Comparison of ENCODE assay signal across 35 cellular contexts in the genomic region with DNA sequence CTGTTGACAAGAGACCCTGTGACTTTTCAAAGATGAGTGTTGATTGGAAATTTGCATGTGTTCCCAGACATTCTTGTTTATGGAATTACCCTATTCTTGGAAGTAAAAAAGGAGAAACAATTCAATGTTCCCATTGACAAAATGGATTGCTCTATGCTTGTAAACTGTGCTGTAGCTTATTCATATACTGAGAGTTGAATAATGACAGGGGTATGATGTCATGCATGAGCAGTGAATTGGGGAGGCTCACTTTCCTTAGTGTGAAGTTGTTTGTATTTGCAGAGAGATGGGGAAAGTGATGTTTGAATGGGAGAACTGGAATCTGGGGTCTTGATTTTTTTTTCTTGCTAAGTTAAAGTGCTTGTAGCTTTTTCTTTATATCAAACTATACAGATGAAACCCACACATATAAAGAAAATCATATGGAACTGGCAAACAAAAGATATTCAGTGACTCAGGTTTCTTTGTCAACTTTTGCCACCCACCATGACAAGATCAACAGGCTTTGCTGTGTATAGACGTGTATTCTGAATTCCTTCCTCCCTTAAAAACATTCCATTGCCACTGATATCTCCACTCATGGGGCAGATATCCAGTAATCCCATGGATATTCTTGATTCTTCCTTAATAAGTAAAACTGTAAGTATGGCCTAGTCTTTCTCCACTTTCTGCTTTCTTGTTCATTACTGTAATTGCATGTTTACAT.
DNase-seq lines count a peak whose midpoint lies in the region; ATAC-seq, FAIRE-seq and TF ChIP-seq lines count a peak whose summit lies in the region.
"Had no signal": no experiment of that assay in that cellular context is flagged by ENCODE, and none has a peak within 500 bp of the region (broad histone marks: within the 10 kb centered on the region; RNA-seq: fewer than 3 reads in every experiment).

No MANE protein-coding gene starts in this region.

- CTCF ChIA-PET in HepG2 (lab: Yijun Ruan, JAX; ENCODE audit: low intra/inter-chr PET ratio, low total read pairs): no interaction called here

- POLR2A ChIA-PET in HepG2 (lab: Yijun Ruan, JAX): no interaction called here

- H3K4me2 ChIP-seq in HepG2 (ENCODE audit: low read depth, low read length) (no peak overlapping the region), fibroblast of lung (ENCODE audit: extremely low read depth, insufficient read depth, low read length) (no peak overlapping the region), Karpas-422 (ENCODE audit: low read depth, low read length, poor library complexity, severe bottlenecking) (no peak overlapping the region)

- no TSS peak for BruUV-seq in HepG2 (replicated peaks; lab: Mats Ljungman, UMichigan)

- DNase-seq in HepG2 (ENCODE audit: low spot score) (no peak), right lobe of liver (no peak), astrocyte of the spinal cord (ENCODE audit: low read depth, low spot score) (peak; percentile 10), fibroblast of lung (ENCODE audit: low read depth in 2 of 2) (peak; percentile 13 to 56), Karpas-422 (no peak), left ventricle myocardium superior (no peak), tibial artery (no peak), upper lobe of left lung (no peak)
- DNase-seq: activated CD4-positive, alpha-beta T cell treated with anti-CD3 and anti-CD28 coated beads, Interleukin-2, amount 50 U/mL, for 4 hours; activated CD4-positive, CD25-positive, alpha-beta regulatory T cell; activated CD8-positive, alpha-beta memory T cell treated with anti-CD3 and anti-CD28 coated beads, Interleukin-2, amount 10 ng/mL, durations not matched to agents 7 days and 5 days; activated gamma-delta T cell treated with Interleukin-2 at 50 U/mL for 16 hours; activated naive CD8-positive, alpha-beta T cell treated with anti-CD3 and anti-CD28 coated beads, Interleukin-2, amount 10 ng/mL, durations not matched to agents 7 days and 5 days; activated T-cell treated with anti-CD3 and anti-CD28 coated beads, Interleukin-2, amount 50 U/mL, for 4 hours; CD4-positive, alpha-beta memory T cell; H9; left ventricle myocardium inferior; MV-4-11; NCI-H1436 treated with DMSO at 0.1 percent for 48 hours; NCI-H2171 treated with DMSO at 0.1 percent for 48 hours; NCI-H524; OCI-M1; right cardiac atrium; stimulated activated CD4-positive, alpha-beta T cell treated with anti-CD3 and anti-CD28 coated beads, Interleukin-12 subunit alpha, Interleukin-12 subunit beta, amount 100 ng/mL, for 4 hours; stimulated activated CD4-positive, alpha-beta T cell treated with anti-CD3 and anti-CD28 coated beads, Interleukin-2, amount 100 ng/mL, for 48 hours; stomach; T-helper 17 cell; thyroid gland had no signal

- 0% methylated on average over 1 of the region's 1 CpG for WGBS in HepG2 (ENCODE audit: low lambda C conversion rate)
- 56% methylated on average over 1 of the region's 1 CpG for WGBS in right lobe of liver (ENCODE audit: insufficient coverage, low coverage, low lambda C conversion rate, missing lambda C conversion rate)
- WGBS in upper lobe of left lung, 2 donors: 79 to 88% methylated on average over 1 of the region's 1 CpG

- no peaks in the 10 kb centered on the region for H3K9me3 ChIP-seq in HepG2 (ENCODE audit: low read length)
- no peaks in the 10 kb centered on the region for H3K9me3 ChIP-seq in right lobe of liver
- no peaks in the 10 kb centered on the region for H3K9me3 ChIP-seq in fibroblast of lung (ENCODE audit: control insufficient read depth, insufficient read depth, low read depth, low read length)
- H3K9me3 ChIP-seq in Karpas-422 (ENCODE audit: low read length): no peaks in the 10 kb centered on the region
- no peaks in the 10 kb centered on the region for H3K9me3 ChIP-seq in tibial artery
- H3K9me3 ChIP-seq in upper lobe of left lung: no peaks in the 10 kb centered on the region
- H3K9me3 ChIP-seq: left ventricle myocardium inferior, stomach, thyroid gland had no signal

- TF ChIP-seq EP300 in HepG2 (IDR thresholded peaks at IDR 0.05; ENCODE audit: low read depth in 2 of 2, low read length in 2 of 2): no peak
- TF ChIP-seq EP300 in HepG2 (CRISPR knock-in tag; IDR thresholded peaks at IDR 0.05; ENCODE audit: borderline replicate concordance): no peak
- TF ChIP-seq EP300 in upper lobe of left lung (IDR thresholded peaks at IDR 0.05): no peak

- H2AFZ ChIP-seq in HepG2 (ENCODE audit: low read length) (no peak overlapping the region), fibroblast of lung (ENCODE audit: low read length) (no peak overlapping the region), Karpas-422 (ENCODE audit: low read length) (no peak overlapping the region)
- H2AFZ ChIP-seq: parathyroid adenoma had no signal

- FAIRE-seq in HepG2 (lab: Jason Lieb, UNC): no peak
- FAIRE-seq: D721Med, endothelial cell of umbilical vein, GM18507, islet of Langerhans, TTC549 had no signal

- TF ChIP-seq CTCF in HepG2 (CRISPR knock-in tag; IDR thresholded peaks at IDR 0.05) (no peak), right lobe of liver (IDR thresholded peaks at IDR 0.05) (no peak), astrocyte of the spinal cord (IDR thresholded peaks at IDR 0.05; ENCODE audit: low read depth, low read length) (no peak), fibroblast of lung (conservative IDR thresholded peaks at IDR 0.05 in 1 of 2, IDR thresholded peaks at IDR 0.05 in 1 of 2; ENCODE audit: low read depth in 1 of 2, low read length in 2 of 2) (no peak), tibial artery (IDR thresholded peaks at IDR 0.05) (no peak), upper lobe of left lung (IDR thresholded peaks at IDR 0.05) (no peak)

- H3K79me2 ChIP-seq in HepG2 (ENCODE audit: insufficient read depth, low read length): no peaks in the 10 kb centered on the region
- H3K79me2 ChIP-seq in fibroblast of lung (ENCODE audit: control insufficient read depth, insufficient read depth, low read length): no peaks in the 10 kb centered on the region
- no peaks in the 10 kb centered on the region for H3K79me2 ChIP-seq in Karpas-422 (ENCODE audit: low read length)
- H3K79me2 ChIP-seq: parathyroid adenoma had no signal

- in situ Hi-C loops in HepG2 (cut with HindIII; ENCODE audit: extremely low pct_ligation_motif_present, low pct_unique_long_range_greater_than_20kb): no loop called here
- in situ Hi-C loops in astrocyte of the spinal cord (cut with HindIII; ENCODE audit: low sequenced_read_pairs): no loop called here

- H3K27me3 ChIP-seq in HepG2 (ENCODE audit: control insufficient read depth in 1 of 2, insufficient read depth in 2 of 2, low read length in 2 of 2): no peaks in the 10 kb centered on the region; a peak in 1 of 5 replicates
- no peaks in the 10 kb centered on the region for H3K27me3 ChIP-seq in right lobe of liver
- peaks cover 3% of the 10 kb centered on the region for H3K27me3 ChIP-seq in fibroblast of lung (ENCODE audit: control insufficient read depth, insufficient read depth, low read length)
- H3K27me3 ChIP-seq in Karpas-422 (ENCODE audit: low read length): no peaks in the 10 kb centered on the region
- no peaks in the 10 kb centered on the region for H3K27me3 ChIP-seq in tibial artery
- H3K27me3 ChIP-seq in upper lobe of left lung: no peaks in the 10 kb centered on the region
- H3K27me3 ChIP-seq: stomach, thyroid gland had no signal

- H3K27ac ChIP-seq in HepG2 (ENCODE audit: extremely low read length, insufficient read depth, low read length) (no peak overlapping the region), right lobe of liver (no peak overlapping the region), fibroblast of lung (ENCODE audit: insufficient read depth, low read length) (no peak overlapping the region), Karpas-422 (ENCODE audit: low read length) (no peak overlapping the region), tibial artery (no peak overlapping the region), upper lobe of left lung (no peak overlapping the region)
- H3K27ac ChIP-seq: left ventricle myocardium inferior, parathyroid adenoma, stomach, thyroid gland had no signal

- H3K9ac ChIP-seq in HepG2 (ENCODE audit: insufficient read depth, low read depth, low read length) (no peak overlapping the region), fibroblast of lung (ENCODE audit: insufficient read depth, low read length) (no peak overlapping the region), Karpas-422 (ENCODE audit: low read length) (no peak overlapping the region)
- H3K9ac ChIP-seq: parathyroid adenoma had no signal

- H3K36me3 ChIP-seq in HepG2 (replicated peaks in 1 of 2; ENCODE audit: control insufficient read depth in 1 of 2, insufficient read depth in 2 of 2, low read length in 2 of 2) (no peaks in the 10 kb centered on the region), right lobe of liver (no peaks in the 10 kb centered on the region), fibroblast of lung (ENCODE audit: control insufficient read depth, insufficient read depth, low read length) (no peaks in the 10 kb centered on the region), Karpas-422 (ENCODE audit: insufficient read depth, low read length) (no peaks in the 10 kb centered on the region), tibial artery (no peaks in the 10 kb centered on the region), upper lobe of left lung (no peaks in the 10 kb centered on the region)
- H3K36me3 ChIP-seq: left ventricle myocardium inferior, stomach, thyroid gland had no signal

- H3K9me2 ChIP-seq in Karpas-422 (replicated peaks; ENCODE audit: insufficient read depth, low read length): no peaks in the 10 kb centered on the region

- no peak for TF ChIP-seq RAD21 in HepG2 (CRISPR knock-in tag; IDR thresholded peaks at IDR 0.05)

- no peaks in the 10 kb centered on the region for H4K20me1 ChIP-seq in HepG2 (ENCODE audit: insufficient read depth, low read length)
- H4K20me1 ChIP-seq in fibroblast of lung (ENCODE audit: control insufficient read depth, extremely low read depth, insufficient read depth, low read length): no peaks in the 10 kb centered on the region
- H4K20me1 ChIP-seq in Karpas-422 (ENCODE audit: insufficient read depth, low read depth, low read length): no peaks in the 10 kb centered on the region

- H3K4me1 ChIP-seq in HepG2 (ENCODE audit: insufficient read depth, low read length) (no peaks in the 10 kb centered on the region), right lobe of liver (no peaks in the 10 kb centered on the region), fibroblast of lung (ENCODE audit: control insufficient read depth, extremely low read depth, insufficient read depth, low read length) (no peaks in the 10 kb centered on the region), Karpas-422 (ENCODE audit: low read length) (no peaks in the 10 kb centered on the region), tibial artery (no peaks in the 10 kb centered on the region), upper lobe of left lung (no peaks in the 10 kb centered on the region)
- H3K4me1 ChIP-seq: left ventricle myocardium inferior, parathyroid adenoma, stomach, thyroid gland had no signal

- TF ChIP-seq POLR2A in HepG2 (IDR thresholded peaks at IDR 0.05; ENCODE audit: insufficient read depth in 1 of 2, low read depth in 2 of 2, low read length in 2 of 2) (no peak), right lobe of liver (IDR thresholded peaks at IDR 0.05) (no peak), upper lobe of left lung (IDR thresholded peaks at IDR 0.05) (no peak)

- H3K4me3 ChIP-seq in HepG2 (replicated peaks in 1 of 3; ENCODE audit: insufficient read depth in 1 of 3, low read depth in 2 of 3, low read length in 3 of 3): no peak overlapping the region
- no peak overlapping the region for H3K4me3 ChIP-seq in right lobe of liver
- no peak overlapping the region for H3K4me3 ChIP-seq in astrocyte of the spinal cord (ENCODE audit: low read depth, low read length)
- H3K4me3 ChIP-seq in fibroblast of lung (replicated peaks in 1 of 4; ENCODE audit: control extremely low read depth in 1 of 4, insufficient read depth in 1 of 4, low read depth in 3 of 4, low read length in 4 of 4): no peak overlapping the region
- no peak overlapping the region for H3K4me3 ChIP-seq in Karpas-422 (ENCODE audit: low read length)
- H3K4me3 ChIP-seq in tibial artery: no peak overlapping the region
- H3K4me3 ChIP-seq in upper lobe of left lung: no peak overlapping the region
- H3K4me3 ChIP-seq: left ventricle myocardium inferior, stomach, thyroid gland had no signal

- intact Hi-C loops in HepG2 (cut with micrococcal nuclease; ENCODE audit: unreplicated experiment): no loop called here
- intact Hi-C loops in right lobe of liver (cut with DNase I): no loop called here
- intact Hi-C loops in left ventricle myocardium superior (cut with micrococcal nuclease): no loop called here
- intact Hi-C loops in tibial artery (cut with DNase I; ENCODE audit: low total_unique reads): no loop called here

- no peak for ATAC-seq in HepG2
- no peak for ATAC-seq in right lobe of liver
- no peak for ATAC-seq in left ventricle myocardium superior
- no peak for ATAC-seq in upper lobe of left lung (ENCODE audit: low FRiP score in 2 of 2)
- ATAC-seq: activated CD8-positive, alpha-beta memory T cell treated with anti-CD3 and anti-CD28 coated beads, Interleukin-2, amount 10 ng/mL, durations not matched to agents 7 days and 5 days; activated T-cell treated with anti-CD3 and anti-CD28 coated beads, Interleukin-2, amount 50 U/mL, for 4 hours; right cardiac atrium; SK-N-SH treated with all-trans-retinoic acid at 6 μM for 48 hours; T-helper 17 cell had no signal

Comparison
In these comparisons a context has a peak if more than half of its experiments do, and no peak if none do; other contexts are left out.
1. DNase-seq: peak in astrocyte of the spinal cord (single experiment) and fibroblast of lung (2 of 2); none in HepG2 (single experiment), right lobe of liver (0 of 3), Karpas-422 (single experiment), left ventricle myocardium superior (single experiment), tibial artery (0 of 2) and upper lobe of left lung (0 of 2).